ENCODE assay signal across 35 cellular contexts in genomic region chr1:86218859-86219258, GRCh38.
"Had no signal": no experiment of that assay in that cellular context is flagged by ENCODE, and none has a peak within 500 bp of the region (broad histone marks: within the 10 kb centered on the region; RNA-seq: fewer than 3 reads in every experiment).

No MANE protein-coding gene starts in this region.

- H3K27me3 Mint-ChIP-seq: activated CD4-positive, alpha-beta memory T cell treated with anti-CD3 and anti-CD28 coated beads for 36 hours; activated naive CD8-positive, alpha-beta T cell treated with anti-CD3 and anti-CD28 coated beads for 36 hours; effector memory CD8-positive, alpha-beta T cell; naive B cell had no signal

- H3K4me1 Mint-ChIP-seq: nephron progenitor cell had no signal

- H3K4me2 ChIP-seq: hepatocyte had no signal

- H3K27ac ChIP-seq: adrenal gland, body of pancreas, coronary artery, dorsolateral prefrontal cortex, gastrocnemius medialis, hepatocyte, neutrophil, pancreas, prostate gland, skin epidermis, testis, transverse colon, VCaP had no signal

- H3K4me3 ChIP-seq: adrenal gland, body of pancreas, coronary artery, dorsolateral prefrontal cortex, gastrocnemius medialis, hepatocyte, pancreas, prostate gland, skin epidermis, testis, transverse colon had no signal

- H3K36me3 ChIP-seq: adrenal gland, gastrocnemius medialis, neutrophil, pancreas, prostate gland, transverse colon had no signal

- H3K9me3 ChIP-seq: adrenal gland, body of pancreas, gastrocnemius medialis, neutrophil, pancreas, prostate gland, testis, transverse colon had no signal

- H3K4me1 ChIP-seq: adrenal gland, body of pancreas, gastrocnemius medialis, pancreas, prostate gland, testis, transverse colon had no signal

- H3K36me3 Mint-ChIP-seq: activated CD4-positive, alpha-beta memory T cell treated with anti-CD3 and anti-CD28 coated beads for 36 hours; activated naive CD8-positive, alpha-beta T cell treated with anti-CD3 and anti-CD28 coated beads for 36 hours; naive B cell had no signal

- H3K27ac Mint-ChIP-seq: activated CD4-positive, alpha-beta memory T cell treated with anti-CD3 and anti-CD28 coated beads for 36 hours; activated naive CD4-positive, alpha-beta T cell treated with anti-CD3 and anti-CD28 coated beads for 36 hours; activated naive CD8-positive, alpha-beta T cell treated with anti-CD3 and anti-CD28 coated beads for 36 hours; activated T-helper 1 cell treated with anti-CD3 and anti-CD28 coated beads, Interleukin-12 subunit alpha, Interleukin-12 subunit beta, Interleukin-2, Interleukin-4 antibody, amounts not matched to agents 30 ng/mL and 10 ng/mL and 1 ng/mL, durations not matched to agents 14 hours and 24 hours and 36 hours; effector memory CD8-positive, alpha-beta T cell; nephron progenitor cell had no signal

- H3K79me2 ChIP-seq: hepatocyte had no signal

- ATAC-seq: body of pancreas; effector memory CD8-positive, alpha-beta T cell; gastrocnemius medialis; left cardiac atrium; pancreas; sciatic nerve; stimulated activated naive CD8-positive, alpha-beta T cell treated with anti-CD3 and anti-CD28 coated beads, Interleukin-15, Interleukin-2, amounts not matched to agents 100 U/mL and 50 U/mL, for 24 hours had no signal

- H2AFZ ChIP-seq: hepatocyte had no signal

- H3K4me3 Mint-ChIP-seq: activated CD4-positive, alpha-beta memory T cell treated with anti-CD3 and anti-CD28 coated beads for 36 hours; activated naive CD4-positive, alpha-beta T cell treated with anti-CD3 and anti-CD28 coated beads for 36 hours; activated naive CD8-positive, alpha-beta T cell treated with anti-CD3 and anti-CD28 coated beads for 36 hours; activated T-helper 1 cell treated with anti-CD3 and anti-CD28 coated beads, Interleukin-12 subunit alpha, Interleukin-12 subunit beta, Interleukin-2, Interleukin-4 antibody, amounts not matched to agents 30 ng/mL and 10 ng/mL and 1 ng/mL, durations not matched to agents 14 hours and 24 hours and 36 hours; effector memory CD8-positive, alpha-beta T cell; naive B cell; nephron progenitor cell had no signal

- H3K27me3 ChIP-seq: adrenal gland, body of pancreas, dorsolateral prefrontal cortex, gastrocnemius medialis, hepatocyte, neutrophil, pancreas, testis, transverse colon had no signal

- DNase-seq: activated CD4-positive, alpha-beta memory T cell treated with anti-CD3 and anti-CD28 coated beads for 36 hours; activated CD4-positive, alpha-beta T cell treated with anti-CD3 and anti-CD28 coated beads for 4 hours; activated CD8-positive, alpha-beta memory T cell treated with anti-CD3 and anti-CD28 coated beads, Interleukin-2, amount 50 U/mL, for 4 hours; activated effector memory CD4-positive, alpha-beta T cell treated with anti-CD3 and anti-CD28 coated beads, Interleukin-2, amount 50 U/mL, for 16 hours; activated naive CD4-positive, alpha-beta T cell treated with anti-CD3 and anti-CD28 coated beads for 36 hours; activated naive CD8-positive, alpha-beta T cell treated with anti-CD3 and anti-CD28 coated beads for 36 hours; activated T-cell treated with anti-CD3 and anti-CD28 coated beads, Interleukin-2, amount 50 U/mL, for 1 hour; adrenal gland; aorta; body of pancreas; dorsolateral prefrontal cortex; effector memory CD8-positive, alpha-beta T cell; erythroblast; gastrocnemius medialis; glutamatergic neuron; left cardiac atrium; mammary epithelial cell; naive B cell; nephron progenitor cell; pancreas; retina; stimulated activated CD4-positive, alpha-beta T cell treated with anti-CD3 and anti-CD28 coated beads, Interleukin-12 subunit alpha, Interleukin-12 subunit beta, amount 100 ng/mL, for 4 hours; stimulated activated CD4-positive, alpha-beta T cell treated with anti-CD3 and anti-CD28 coated beads, Interleukin-4, amount 100 ng/mL, for 1 hour; stimulated activated naive CD8-positive, alpha-beta T cell treated with anti-CD3 and anti-CD28 coated beads, Interleukin-15, Interleukin-2, amounts not matched to agents 100 U/mL and 50 U/mL, for 24 hours; T-helper 9 cell; testis; transverse colon had no signal
